8 cellular contexts compared by ENCODE assay signal in the genomic region with DNA sequence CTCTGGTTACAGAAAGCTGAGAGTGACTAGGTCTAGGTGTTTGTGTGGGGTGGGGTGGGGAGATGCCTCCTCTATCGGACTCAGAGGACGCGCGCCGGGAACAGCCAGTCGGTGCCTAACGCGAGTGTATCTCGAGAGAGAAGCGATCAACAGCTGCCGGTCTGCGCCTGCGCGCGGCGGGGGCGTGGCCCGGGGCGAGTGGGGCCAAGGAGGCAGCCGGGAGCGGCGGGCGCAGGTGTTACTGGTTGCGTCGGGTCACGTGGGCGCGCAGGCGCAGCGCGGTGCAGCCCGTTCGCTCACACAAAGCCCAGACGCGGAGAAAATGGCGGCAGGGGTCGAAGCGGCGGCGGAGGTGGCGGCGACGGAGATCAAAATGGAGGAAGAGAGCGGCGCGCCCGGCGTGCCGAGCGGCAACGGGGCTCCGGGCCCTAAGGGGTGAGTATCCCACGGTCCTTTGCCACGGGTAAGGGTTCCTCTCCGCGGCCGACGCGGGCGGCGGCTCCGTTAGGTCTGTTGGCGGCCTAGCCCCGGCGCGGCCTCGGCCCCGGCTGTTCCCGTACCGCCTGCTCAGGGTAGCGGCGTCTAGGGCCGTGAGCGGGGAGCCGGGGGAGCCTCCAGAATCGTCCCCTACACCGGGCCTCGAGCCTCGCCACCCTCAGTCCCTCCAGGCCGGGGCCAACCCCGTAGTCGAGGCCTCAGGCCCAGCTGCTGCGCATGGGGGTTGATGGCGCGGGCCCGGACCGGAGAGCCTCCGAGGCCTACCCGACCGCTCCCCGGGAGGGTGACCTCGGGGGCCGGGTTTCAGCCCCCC. TPM values are rescaled to one million over a fixed set of nuclear protein-coding genes. Genes with fewer than 3 reads are reported as not detected.
DNase-seq lines count a peak whose midpoint lies in the region; ATAC-seq and TF ChIP-seq lines count a peak whose summit lies in the region.

A gene with protein sequence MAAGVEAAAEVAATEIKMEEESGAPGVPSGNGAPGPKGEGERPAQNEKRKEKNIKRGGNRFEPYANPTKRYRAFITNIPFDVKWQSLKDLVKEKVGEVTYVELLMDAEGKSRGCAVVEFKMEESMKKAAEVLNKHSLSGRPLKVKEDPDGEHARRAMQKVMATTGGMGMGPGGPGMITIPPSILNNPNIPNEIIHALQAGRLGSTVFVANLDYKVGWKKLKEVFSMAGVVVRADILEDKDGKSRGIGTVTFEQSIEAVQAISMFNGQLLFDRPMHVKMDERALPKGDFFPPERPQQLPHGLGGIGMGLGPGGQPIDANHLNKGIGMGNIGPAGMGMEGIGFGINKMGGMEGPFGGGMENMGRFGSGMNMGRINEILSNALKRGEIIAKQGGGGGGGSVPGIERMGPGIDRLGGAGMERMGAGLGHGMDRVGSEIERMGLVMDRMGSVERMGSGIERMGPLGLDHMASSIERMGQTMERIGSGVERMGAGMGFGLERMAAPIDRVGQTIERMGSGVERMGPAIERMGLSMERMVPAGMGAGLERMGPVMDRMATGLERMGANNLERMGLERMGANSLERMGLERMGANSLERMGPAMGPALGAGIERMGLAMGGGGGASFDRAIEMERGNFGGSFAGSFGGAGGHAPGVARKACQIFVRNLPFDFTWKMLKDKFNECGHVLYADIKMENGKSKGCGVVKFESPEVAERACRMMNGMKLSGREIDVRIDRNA (plus strand): TSS at position 299 of the 811 bp plus-strand sequence. CDS start 24 bp downstream, at position 323.

- peak within 1 kb of the TSS; percentile 90 to 97 for H3K27ac ChIP-seq in testis

- 0% methylated on average over 45 to 66 of the region's 93 CpGs for WGBS in testis, 2 donors

- H3K36me3 Mint-ChIP-seq in activated naive CD8-positive, alpha-beta T cell = peaks cover 7% of the 10 kb centered on the region

- peak; percentile 98 for DNase-seq in NCI-H1092 treated with DMSO at 0.1 percent for 48 hours (lab: John Stamatoyannopoulos, UW)
- DNase-seq in SKM-1 (lab: John Stamatoyannopoulos, UW; ENCODE audit: unreplicated experiment) = peak; percentile 97
- DNase-seq in glomerular visceral epithelial cell (ENCODE audit: extremely low spot score) = peak; percentile 99
- peak; percentile 97 for DNase-seq in omental fat pad (ENCODE audit: low spot score)
- DNase-seq in testis = peak; percentile 99

- H3K4me3 Mint-ChIP-seq in activated naive CD8-positive, alpha-beta T cell = peak within 1 kb of the TSS; percentile 92

- no peaks in the 10 kb centered on the region for H3K27me3 ChIP-seq in testis

- peak; percentile 77 for ATAC-seq in HG02610 (IDR thresholded peaks at IDR 0.05; ENCODE audit: unreplicated experiment)
- peak; percentile 97 for ATAC-seq in omental fat pad (ENCODE audit: low FRiP score)

- peak; percentile 78 for TF ChIP-seq POLR2A in testis (IDR thresholded peaks at IDR 0.05)

- no peaks in the 10 kb centered on the region for H3K9me3 ChIP-seq in testis

- TF ChIP-seq CTCF in omental fat pad (IDR thresholded peaks at IDR 0.05) (no peak), testis (IDR thresholded peaks at IDR 0.05) (no peak)

- H3K4me1 Mint-ChIP-seq in activated naive CD8-positive, alpha-beta T cell (ENCODE audit: low read depth) = peaks cover 36% of the 10 kb centered on the region

- H3K9me3 Mint-ChIP-seq in activated naive CD8-positive, alpha-beta T cell (ENCODE audit: low read depth) = no peaks in the 10 kb centered on the region

- H3K4me1 ChIP-seq in testis = peaks cover 31% of the 10 kb centered on the region

- intact Hi-C loops in testis (cut with DNase I; ENCODE audit: low total_unique reads) = no loop called here

- H3K4me3 ChIP-seq in GM08714 (ENCODE audit: low read length) = peak within 1 kb of the TSS; percentile 96
- peak within 1 kb of the TSS; percentile 81 to 100 for H3K4me3 ChIP-seq in testis

- H3K27me3 Mint-ChIP-seq in activated naive CD8-positive, alpha-beta T cell = no peaks in the 10 kb centered on the region

- no peaks in the 10 kb centered on the region for H3K36me3 ChIP-seq in testis (ENCODE audit: low read depth, missing control alignments)

- peak within 1 kb of the TSS; percentile 95 for H3K27ac Mint-ChIP-seq in activated naive CD8-positive, alpha-beta T cell

RNA-seq across cellular contexts. Expression of the gene that starts here (rescaled TPM):
- total RNA-seq in omental fat pad = 100 to 1,000 TPM in 3 of 4 donors, 10 to 100 TPM in 1; 80.4 to 158 (median 111) TPM
- total RNA-seq in testis = 100 to 1,000 TPM; 164 to 177 TPM
- polyA plus RNA-seq in testis (ENCODE audit: insufficient read depth, low read depth, low replicate concordance) = 198 TPM

Comparison
In these comparisons a context has a peak if more than half of its experiments do, and no peak if none do; other contexts are left out.
1. Peak in every context shown above with its lines: DNase-seq, ATAC-seq, H3K4me3 ChIP-seq and H3K27ac ChIP-seq.